In genomic region chr21:26124896-26125295, GRCh38 we compare ENCODE assay signal across 11 cellular contexts. TPM values are rescaled to one million over a fixed set of nuclear protein-coding genes. Genes with fewer than 3 reads are reported as not detected.
DNase-seq lines count a peak whose midpoint lies in the region; ATAC-seq and TF ChIP-seq lines count a peak whose summit lies in the region.
"Had no signal": no experiment of that assay in that cellular context is flagged by ENCODE, and none has a peak within 500 bp of the region (broad histone marks: within the 10 kb centered on the region; RNA-seq: fewer than 3 reads in every experiment).

No MANE protein-coding gene starts in this region.

- no peaks in the 10 kb centered on the region for H3K9me3 ChIP-seq in hepatocyte (ENCODE audit: low read depth)

- H3K27me3 Mint-ChIP-seq in HFFc6 (ENCODE audit: insufficient read depth): peaks cover 3% of the 10 kb centered on the region
- H3K27me3 Mint-ChIP-seq: naive thymus-derived CD8-positive, alpha-beta T cell had no signal

- TF ChIP-seq CTCF in HFFc6 (IDR thresholded peaks at IDR 0.05) (no peak), brain microvascular endothelial cell (IDR thresholded peaks at IDR 0.05; ENCODE audit: low read depth, low read length, missing control alignments) (no peak), hepatocyte (IDR thresholded peaks at IDR 0.05; ENCODE audit: poor library complexity) (no peak)

- no peaks in the 10 kb centered on the region for H3K9me3 Mint-ChIP-seq in HFFc6
- no peaks in the 10 kb centered on the region for H3K9me3 Mint-ChIP-seq in stimulated activated effector memory CD8-positive, alpha-beta T cell treated with anti-CD3 and anti-CD28 coated beads, Interleukin-12 subunit alpha, Interleukin-12 subunit beta, amount 100 ng/mL, for 72 hours
- H3K9me3 Mint-ChIP-seq: naive thymus-derived CD8-positive, alpha-beta T cell had no signal

- H3K9me2 ChIP-seq in hepatocyte (replicated peaks; ENCODE audit: insufficient read depth): no peaks in the 10 kb centered on the region

- H4K20me1 ChIP-seq in hepatocyte (ENCODE audit: insufficient read depth, poor library complexity, severe bottlenecking): no peaks in the 10 kb centered on the region

- H3K36me3 ChIP-seq in brain microvascular endothelial cell (replicated peaks) (no peaks in the 10 kb centered on the region), hepatocyte (replicated peaks; ENCODE audit: insufficient read depth, low read depth) (no peaks in the 10 kb centered on the region)

- WGBS in hepatocyte (ENCODE audit: low lambda C conversion rate, missing lambda C conversion rate): 63% methylated on average over 7 of the region's 7 CpGs

- H2AFZ ChIP-seq in hepatocyte: no peak overlapping the region

- H3K36me3 Mint-ChIP-seq in HFFc6 (ENCODE audit: low read depth): peaks cover 10% of the 10 kb centered on the region
- no peaks in the 10 kb centered on the region for H3K36me3 Mint-ChIP-seq in stimulated activated effector memory CD8-positive, alpha-beta T cell treated with anti-CD3 and anti-CD28 coated beads, Interleukin-12 subunit alpha, Interleukin-12 subunit beta, amount 100 ng/mL, for 72 hours

- ATAC-seq in sciatic nerve: peak; percentile 22
- ATAC-seq in stimulated activated effector memory CD8-positive, alpha-beta T cell treated with anti-CD3 and anti-CD28 coated beads, Interleukin-12 subunit alpha, Interleukin-12 subunit beta, amount 100 ng/mL, for 72 hours: no peak
- no peak for ATAC-seq in GM19324 (IDR thresholded peaks at IDR 0.05; ENCODE audit: low FRiP score, unreplicated experiment)
- no peak for ATAC-seq in GM18498 (IDR thresholded peaks at IDR 0.05; ENCODE audit: unreplicated experiment)
- ATAC-seq: naive thymus-derived CD8-positive, alpha-beta T cell had no signal

- intact Hi-C loops in sciatic nerve (cut with DNase I): no loop called here

- DNase-seq in HFFc6: no peak
- DNase-seq in brain microvascular endothelial cell: no peak
- no peak for DNase-seq in hepatocyte (ENCODE audit: low spot score)
- no peak for DNase-seq in sciatic nerve (ENCODE audit: low spot score)
- DNase-seq in G401 (ENCODE audit: low spot score): no peak
- DNase-seq in stimulated activated effector memory CD8-positive, alpha-beta T cell treated with anti-CD3 and anti-CD28 coated beads, Interleukin-12 subunit alpha, Interleukin-12 subunit beta, amount 100 ng/mL, for 72 hours (ENCODE audit: low spot score in 2 of 2): no peak
- DNase-seq: cerebellar nuclear complex; naive thymus-derived CD8-positive, alpha-beta T cell; NCI-H1092 had no signal

- peaks cover 44% of the 10 kb centered on the region for H3K4me1 ChIP-seq in hepatocyte (ENCODE audit: insufficient read depth)

- peaks cover 65% of the 10 kb centered on the region for H3K4me1 Mint-ChIP-seq in HFFc6 (ENCODE audit: low read depth)
- no peaks in the 10 kb centered on the region for H3K4me1 Mint-ChIP-seq in stimulated activated effector memory CD8-positive, alpha-beta T cell treated with anti-CD3 and anti-CD28 coated beads, Interleukin-12 subunit alpha, Interleukin-12 subunit beta, amount 100 ng/mL, for 72 hours

- H3K4me3 ChIP-seq in brain microvascular endothelial cell (ENCODE audit: low read depth, low read length) (no peak overlapping the region), hepatocyte (no peak overlapping the region)

- no peaks in the 10 kb centered on the region for H3K27me3 ChIP-seq in brain microvascular endothelial cell (replicated peaks)
- H3K27me3 ChIP-seq in hepatocyte: no peaks in the 10 kb centered on the region

- H3K79me2 ChIP-seq in hepatocyte: peaks cover 93% of the 10 kb centered on the region

- in situ Hi-C loops in brain microvascular endothelial cell (cut with HindIII; ENCODE audit: low pct_ligation_motif_present, low sequenced_read_pairs): no loop called here
- in situ Hi-C loops in G401 (cut with HindIII; ENCODE audit: low sequenced_read_pairs): no loop called here

- peak overlapping the region; percentile 14 for H3K4me2 ChIP-seq in hepatocyte

- peak overlapping the region; percentile 42 for H3K27ac ChIP-seq in brain microvascular endothelial cell
- peak overlapping the region; percentile 41 for H3K27ac ChIP-seq in hepatocyte

- H3K27ac Mint-ChIP-seq in HFFc6: peak overlapping the region; percentile 69
- H3K27ac Mint-ChIP-seq in stimulated activated effector memory CD8-positive, alpha-beta T cell treated with anti-CD3 and anti-CD28 coated beads, Interleukin-12 subunit alpha, Interleukin-12 subunit beta, amount 100 ng/mL, for 72 hours: no peak overlapping the region
- H3K27ac Mint-ChIP-seq: naive thymus-derived CD8-positive, alpha-beta T cell had no signal

- peak overlapping the region; percentile 62 for H3K4me3 Mint-ChIP-seq in HFFc6
- no peak overlapping the region for H3K4me3 Mint-ChIP-seq in stimulated activated effector memory CD8-positive, alpha-beta T cell treated with anti-CD3 and anti-CD28 coated beads, Interleukin-12 subunit alpha, Interleukin-12 subunit beta, amount 100 ng/mL, for 72 hours
- H3K4me3 Mint-ChIP-seq: naive thymus-derived CD8-positive, alpha-beta T cell had no signal

RNA-seq across cellular contexts. Expression of gene APP, which starts 45.7 kb away (rescaled TPM):
- total RNA-seq in HFFc6 (2021; fragmentation: NEBNext Ultra II Directional; extraction: Animal tissue kit (Norgen Biotek cat#: 25700)): 100 to 1,000 TPM; 396 to 438 (median 425) TPM
- total RNA-seq in hepatocyte (288 and 316 TPM in 2 replicates), sciatic nerve (497 TPM)
- polyA plus RNA-seq in hepatocyte: 46.4 and 55.7 TPM in 2 replicates
- total RNA-seq in G401 (2014; rRNA removed; shearing (Covaris generic)): 189 and 254 TPM in 2 replicates
